Comparison of ENCODE assay signal across 19 cellular contexts in the genomic region with DNA sequence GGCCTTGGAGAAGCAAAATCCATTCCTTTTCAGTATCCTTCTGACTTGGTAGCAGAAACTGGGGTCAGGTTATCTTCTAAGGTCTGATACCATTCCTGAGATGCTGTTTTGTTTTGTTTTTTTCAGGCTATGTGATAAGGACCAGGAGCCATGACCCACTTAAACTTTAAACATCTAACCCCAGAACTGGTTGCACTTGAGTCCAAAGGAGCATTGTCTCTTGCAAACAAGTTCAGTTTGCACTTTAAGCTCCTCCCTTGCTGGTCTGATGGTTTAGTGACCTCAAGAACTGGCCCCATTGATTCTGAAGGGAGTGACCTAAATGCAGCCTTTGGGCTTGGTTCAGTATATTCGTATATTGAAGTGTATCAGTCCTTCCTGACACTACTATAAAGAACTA.
"Had no signal": no experiment of that assay in that cellular context is flagged by ENCODE, and none has a peak within 500 bp of the region (broad histone marks: within the 10 kb centered on the region; RNA-seq: fewer than 3 reads in every experiment).

No MANE protein-coding gene starts in this region.

- DNase-seq: foreskin keratinocyte; hypothalamus; kidney glomerular epithelial cell; left lung; mesendoderm; naive B cell; occipital lobe; pancreas; sigmoid colon; small intestine; stimulated activated CD4-positive, alpha-beta T cell treated with anti-CD3 and anti-CD28 coated beads, Interleukin-12 subunit alpha, Interleukin-12 subunit beta, amount 100 ng/mL, for 4 hours; stimulated activated CD4-positive, alpha-beta T cell treated with anti-CD3 and anti-CD28 coated beads, Interleukin-2, amount 100 ng/mL, for 48 hours; stimulated activated naive CD8-positive, alpha-beta T cell treated with anti-CD3 and anti-CD28 coated beads, Interleukin-15, Interleukin-2, amounts not matched to agents 100 U/mL and 50 U/mL, for 24 hours; thyroid gland had no signal

- H3K27me3 Mint-ChIP-seq: progenitor cell of endocrine pancreas, type B pancreatic cell had no signal

- H3K4me3 ChIP-seq: left lung, pancreas, sigmoid colon, suprapubic skin, thyroid gland had no signal

- H3K27ac Mint-ChIP-seq: progenitor cell of endocrine pancreas, type B pancreatic cell had no signal

- H3K36me3 ChIP-seq: left lung, pancreas, sigmoid colon, suprapubic skin, thyroid gland had no signal

- H3K36me3 Mint-ChIP-seq: type B pancreatic cell had no signal

- H3K4me1 ChIP-seq: foreskin keratinocyte, left lung, sigmoid colon, suprapubic skin, thyroid gland had no signal

- H3K9me3 Mint-ChIP-seq: nephron, type B pancreatic cell had no signal

- H3K27me3 ChIP-seq: foreskin keratinocyte, left lung, pancreas, sigmoid colon, suprapubic skin, thyroid gland had no signal

- H3K9me3 ChIP-seq: left lung, pancreas, sigmoid colon, suprapubic skin, thyroid gland had no signal

- H3K27ac ChIP-seq: foreskin keratinocyte, left lung, pancreas, sigmoid colon, suprapubic skin, thyroid gland had no signal

- ATAC-seq: foreskin keratinocyte; left lung; stimulated activated naive CD8-positive, alpha-beta T cell treated with anti-CD3 and anti-CD28 coated beads, Interleukin-15, Interleukin-2, amounts not matched to agents 100 U/mL and 50 U/mL, for 24 hours had no signal

- H3K4me3 Mint-ChIP-seq: dendritic cell treated with granulocyte-macrophage colony-stimulating factor and Interleukin-4, amounts not matched to agents 40 ng/mL and 50 ng/mL, for 4 days; naive B cell; nephron; type B pancreatic cell had no signal
